8 cellular contexts compared by ENCODE assay signal in genomic region chrX:154517101-154517781, GRCh38. TPM values are rescaled to one million over a fixed set of nuclear protein-coding genes. Genes with fewer than 3 reads are reported as not detected.
DNase-seq lines count a peak whose midpoint lies in the region; ATAC-seq and TF ChIP-seq lines count a peak whose summit lies in the region.

No MANE protein-coding gene starts in this region.

- CTCF ChIA-PET in Calu3 (lab: Charles Lee) = interaction anchor here (0.8 kb wide), 1 partner anchor 31 kb away, joined by 3 read pairs; the partner anchor contains the start of gene UBL4A

- no peaks in the 10 kb centered on the region for H3K27me3 Mint-ChIP-seq in Calu3 (ENCODE audit: unreplicated experiment)
- H3K27me3 Mint-ChIP-seq in activated naive CD8-positive, alpha-beta T cell treated with anti-CD3 and anti-CD28 coated beads for 36 hours = no peaks in the 10 kb centered on the region
- H3K27me3 Mint-ChIP-seq in chondrocyte (ENCODE audit: low read depth) = no peaks in the 10 kb centered on the region

- intact Hi-C loops in Calu3 (cut with micrococcal nuclease; ENCODE audit: unreplicated experiment) (no loop called here), gastrocnemius medialis (cut with DNase I; ENCODE audit: low total_unique reads) (loop anchor here (2.0 to 10.0 kb wide), 3 partner anchors 38 to 592 kb away; partner anchors contain the start of genes ARHGAP4, LAGE3 and RPL10)

- no peak for ATAC-seq in gastrocnemius medialis

- no TSS peak for BruUV-seq in Calu3 (replicated peaks; lab: Mats Ljungman, UMichigan)

- H3K36me3 Mint-ChIP-seq in Calu3 (ENCODE audit: insufficient read depth, unreplicated experiment) (peaks cover 22% of the 10 kb centered on the region), chondrocyte (ENCODE audit: low read depth) (no peaks in the 10 kb centered on the region)
- peaks cover 13% of the 10 kb centered on the region for H3K36me3 Mint-ChIP-seq in activated naive CD8-positive, alpha-beta T cell treated with anti-CD3 and anti-CD28 coated beads for 36 hours

- no peak for TF ChIP-seq POLR2A in gastrocnemius medialis (IDR thresholded peaks at IDR 0.05)

- H3K4me3 Mint-ChIP-seq in Calu3 (ENCODE audit: low read depth, unreplicated experiment) (peak overlapping the region; percentile 81), chondrocyte (ENCODE audit: unreplicated experiment) (no peak overlapping the region)
- peak overlapping the region; percentile 42 for H3K4me3 Mint-ChIP-seq in activated naive CD8-positive, alpha-beta T cell treated with anti-CD3 and anti-CD28 coated beads for 36 hours

- H3K27me3 ChIP-seq in iPS-18a (ENCODE audit: control insufficient read depth, insufficient read depth, low read length) (peaks cover 2% of the 10 kb centered on the region), gastrocnemius medialis (no peaks in the 10 kb centered on the region)

- H3K27ac ChIP-seq in iPS-18a (ENCODE audit: low read length) (no peak overlapping the region), gastrocnemius medialis (peak overlapping the region; percentile 88 to 96 (median 92))

- H3K36me3 ChIP-seq in iPS-18a (ENCODE audit: control insufficient read depth, low read depth, low read length) (no peaks in the 10 kb centered on the region), gastrocnemius medialis (no peaks in the 10 kb centered on the region)

- H3K4me1 ChIP-seq in iPS-18a (ENCODE audit: control insufficient read depth, low read depth, low read length) = peaks cover 3% of the 10 kb centered on the region
- H3K4me1 ChIP-seq in gastrocnemius medialis = peaks cover 0 to 12% of the 10 kb centered on the region in 2 donors

- in situ Hi-C loops in gastrocnemius medialis (cut with MboI; ENCODE audit: low sequenced_read_pairs in 4 of 4) = no loop called here

- H3K9ac ChIP-seq in iPS-18a (ENCODE audit: low read length) = peak overlapping the region; percentile 47

- H3K4me1 Mint-ChIP-seq in Calu3 (ENCODE audit: low read depth, unreplicated experiment) (peaks cover 6% of the 10 kb centered on the region), chondrocyte (ENCODE audit: low read depth) (peaks cover 11% of the 10 kb centered on the region)
- peaks cover 16% of the 10 kb centered on the region for H3K4me1 Mint-ChIP-seq in activated naive CD8-positive, alpha-beta T cell treated with anti-CD3 and anti-CD28 coated beads for 36 hours

- H3K9me3 Mint-ChIP-seq in Calu3 (ENCODE audit: low read depth, unreplicated experiment) (no peaks in the 10 kb centered on the region), chondrocyte (ENCODE audit: low read depth) (peaks cover 2% of the 10 kb centered on the region)
- H3K9me3 Mint-ChIP-seq in activated naive CD8-positive, alpha-beta T cell treated with anti-CD3 and anti-CD28 coated beads for 36 hours = no peaks in the 10 kb centered on the region

- H3K27ac Mint-ChIP-seq in Calu3 (ENCODE audit: unreplicated experiment) = no peak overlapping the region
- no peak overlapping the region for H3K27ac Mint-ChIP-seq in activated naive CD8-positive, alpha-beta T cell treated with anti-CD3 and anti-CD28 coated beads for 36 hours
- no peak overlapping the region for H3K27ac Mint-ChIP-seq in chondrocyte (ENCODE audit: unreplicated experiment)

- TF ChIP-seq CTCF in Calu3 (IDR thresholded peaks at IDR 0.05; ENCODE audit: unreplicated experiment) = no peak
- no peak for TF ChIP-seq CTCF in gastrocnemius medialis (IDR thresholded peaks at IDR 0.05 in 4 of 5, conservative IDR thresholded peaks at IDR 0.05 in 1 of 5)
- TF ChIP-seq CTCF in chondrocyte (IDR thresholded peaks at IDR 0.05) = no peak

- DNase-seq in Calu3 (no peak), gastrocnemius medialis (peak in 1 of 2 donors; percentile 22), NCI-H1048 (lab: John Stamatoyannopoulos, UW) (no peak), chondrocyte (ENCODE audit: low spot score) (no peak), AG20443 (ENCODE audit: low spot score) (no peak), NK-92 (lab: John Stamatoyannopoulos, UW; ENCODE audit: unreplicated experiment) (no peak)
- DNase-seq in activated naive CD8-positive, alpha-beta T cell treated with anti-CD3 and anti-CD28 coated beads for 36 hours = no peak

- H3K4me3 ChIP-seq in iPS-18a (ENCODE audit: low read length) (peak overlapping the region; percentile 52), gastrocnemius medialis (peak overlapping the region; percentile 46 to 74 (median 56))

- H3K9me3 ChIP-seq in iPS-18a (ENCODE audit: control insufficient read depth, low read depth, low read length) (peaks cover under 1% of the 10 kb centered on the region), gastrocnemius medialis (no peaks in the 10 kb centered on the region)

RNA-seq across cellular contexts. Expression of gene FAM3A, which starts 1.2 kb away (rescaled TPM):
- total RNA-seq in Calu3 (2022) = 36.8 and 39.5 TPM in 2 replicates
- 10 to 100 TPM; 26.8 to 27.3 TPM for total RNA-seq in activated naive CD8-positive, alpha-beta T cell treated with anti-CD3 and anti-CD28 coated beads for 36 hours
- total RNA-seq in gastrocnemius medialis = 10 to 100 TPM; 28.3 to 44.5 (median 37.8) TPM
- 35.7 to 38.5 TPM (median 36.5 TPM) in 3 replicates for total RNA-seq in chondrocyte

RNA-seq across cellular contexts. Expression of gene SLC10A3, which starts 26.8 kb away (rescaled TPM):
- 21.5 and 27.1 TPM in 2 replicates for total RNA-seq in Calu3 (2022)
- total RNA-seq in activated naive CD8-positive, alpha-beta T cell treated with anti-CD3 and anti-CD28 coated beads for 36 hours = 10 to 100 TPM; 18.0 to 19.0 TPM
- total RNA-seq in gastrocnemius medialis = 10 to 100 TPM; 11.8 to 33.3 (median 21.0) TPM
- total RNA-seq in chondrocyte = 26.8 to 28.9 TPM (median 28.9 TPM) in 3 replicates

RNA-seq across cellular contexts. Expression of gene G6PD, which starts 29.4 kb away (rescaled TPM):
- total RNA-seq in Calu3 (2022) (180 and 229 TPM in 2 replicates), gastrocnemius medialis (10 to 100 TPM in 1 of 4 donors, 1 to 10 TPM in 3; 1.5 to 23.9 (median 7.6) TPM), chondrocyte (63.9 to 165 TPM (median 67.6 TPM) in 3 replicates)
- 10 to 100 TPM; 89.9 to 92.4 TPM for total RNA-seq in activated naive CD8-positive, alpha-beta T cell treated with anti-CD3 and anti-CD28 coated beads for 36 hours

RNA-seq across cellular contexts. Expression of gene IKBKG, which starts 30.2 kb away (rescaled TPM):
- 39.9 and 46.3 TPM in 2 replicates for total RNA-seq in Calu3 (2022)
- 10 to 100 TPM; 31.1 to 32.5 TPM for total RNA-seq in activated naive CD8-positive, alpha-beta T cell treated with anti-CD3 and anti-CD28 coated beads for 36 hours
- total RNA-seq in gastrocnemius medialis = 10 to 100 TPM in 3 of 4 donors, 1 to 10 TPM in 1; 8.8 to 17.5 (median 11.6) TPM
- 21.6 to 28.3 TPM (median 22.4 TPM) in 3 replicates for total RNA-seq in chondrocyte

RNA-seq across cellular contexts. Expression of gene UBL4A, which starts 30.8 kb away (rescaled TPM):
- 37.6 and 41.3 TPM in 2 replicates for total RNA-seq in Calu3 (2022)
- total RNA-seq in activated naive CD8-positive, alpha-beta T cell treated with anti-CD3 and anti-CD28 coated beads for 36 hours = 10 to 100 TPM; 53.2 to 54.7 TPM
- total RNA-seq in gastrocnemius medialis = 100 to 1,000 TPM in 1 of 4 donors, 10 to 100 TPM in 3; 54.6 to 116 (median 79.8) TPM
- total RNA-seq in chondrocyte = 20.8 to 21.2 TPM (median 20.8 TPM) in 3 replicates
